15 cellular contexts compared by ENCODE assay signal in genomic region chr3:108096506-108097325, GRCh38. TPM values are rescaled to one million over a fixed set of nuclear protein-coding genes. Genes with fewer than 3 reads are reported as not detected.
DNase-seq lines count a peak whose midpoint lies in the region; ATAC-seq and TF ChIP-seq lines count a peak whose summit lies in the region.
"Had no signal": no experiment of that assay in that cellular context is flagged by ENCODE, and none has a peak within 500 bp of the region (broad histone marks: within the 10 kb centered on the region; RNA-seq: fewer than 3 reads in every experiment).

No MANE protein-coding gene starts in this region.

- H3K27ac Mint-ChIP-seq in CD4-positive, CD25-positive, alpha-beta regulatory T cell, result peak overlapping the region; percentile 42 to 87 (median 45)
- H3K27ac Mint-ChIP-seq in Caco-2 (ENCODE audit: unreplicated experiment), result no peak overlapping the region
- H3K27ac Mint-ChIP-seq in stimulated activated naive B cell treated with anti-CD40 and anti-IgM and Interleukin-4, amounts not matched to agents 10 μg/mL and 1 μg/mL and 100 μg/mL, for 72 hours, result no peak overlapping the region
- H3K27ac Mint-ChIP-seq: activated CD4-positive, alpha-beta memory T cell treated with anti-CD3 and anti-CD28 coated beads, Interleukin-2, amount 10 ng/mL, durations not matched to agents 7 days and 5 days had no signal

- DNase-seq in CD4-positive, CD25-positive, alpha-beta regulatory T cell, result no peak
- DNase-seq in Daoy (ENCODE audit: low read depth) (peak; percentile 18), PC-3 (peak; percentile 69), foreskin keratinocyte (peak in 1 of 2 donors; percentile 68), Caco-2 (no peak), medulla oblongata (ENCODE audit: extremely low spot score) (no peak), ACHN (no peak)
- no peak for DNase-seq in stimulated activated naive B cell treated with anti-CD40 and anti-IgM and Interleukin-4, amounts not matched to agents 10 μg/mL and 1 μg/mL and 100 μg/mL, for 72 hours
- DNase-seq: activated CD4-positive, alpha-beta memory T cell treated with anti-CD3 and anti-CD28 coated beads, Interleukin-2, amount 10 ng/mL, durations not matched to agents 7 days and 5 days; caudate nucleus; NCI-H510A; stimulated activated CD4-positive, alpha-beta T cell treated with anti-CD3 and anti-CD28 coated beads, Interleukin-2, amount 100 ng/mL, for 24 hours; stimulated activated CD8-positive, alpha-beta memory T cell treated with anti-CD3 and anti-CD28 coated beads, Interleukin-4, amount 100 ng/mL, for 48 hours; upper lobe of right lung had no signal

- no peaks in the 10 kb centered on the region for H3K36me3 ChIP-seq in CD4-positive, CD25-positive, alpha-beta regulatory T cell (ENCODE audit: control insufficient read depth, insufficient read depth, low read length)
- H3K36me3 ChIP-seq in PC-3 (ENCODE audit: low read depth, low read length) (no peaks in the 10 kb centered on the region), Caco-2 (ENCODE audit: control insufficient read depth, insufficient read depth, low read length) (no peaks in the 10 kb centered on the region)
- H3K36me3 ChIP-seq: BLaER1, upper lobe of right lung had no signal

- peaks cover 44% of the 10 kb centered on the region for H3K4me1 ChIP-seq in CD4-positive, CD25-positive, alpha-beta regulatory T cell (ENCODE audit: control insufficient read depth, insufficient read depth, low read length, poor library complexity, severe bottlenecking)
- H3K4me1 ChIP-seq in PC-3 (ENCODE audit: insufficient read depth, low read length) (peaks cover 12% of the 10 kb centered on the region), foreskin keratinocyte (peaks cover 13% of the 10 kb centered on the region), Caco-2 (no peaks in the 10 kb centered on the region)

- no peak overlapping the region for H3K4me3 Mint-ChIP-seq in CD4-positive, CD25-positive, alpha-beta regulatory T cell
- H3K4me3 Mint-ChIP-seq in Caco-2 (ENCODE audit: unreplicated experiment), result no peak overlapping the region
- no peak overlapping the region for H3K4me3 Mint-ChIP-seq in stimulated activated naive B cell treated with anti-CD40 and anti-IgM and Interleukin-4, amounts not matched to agents 10 μg/mL and 1 μg/mL and 100 μg/mL, for 72 hours
- H3K4me3 Mint-ChIP-seq: activated CD4-positive, alpha-beta memory T cell treated with anti-CD3 and anti-CD28 coated beads, Interleukin-2, amount 10 ng/mL, durations not matched to agents 7 days and 5 days had no signal

- no TSS peak for BruUV-seq in PC-3 (replicated peaks; lab: Mats Ljungman, UMichigan)
- no TSS peak for BruUV-seq in Caco-2 (replicated peaks; lab: Mats Ljungman, UMichigan)

- H3K4me3 ChIP-seq in CD4-positive, CD25-positive, alpha-beta regulatory T cell (ENCODE audit: low read depth, low read length), result no peak overlapping the region
- H3K4me3 ChIP-seq in PC-3 (ENCODE audit: low read length) (no peak overlapping the region), Caco-2 (ENCODE audit: low read depth, low read length) (no peak overlapping the region)
- H3K4me3 ChIP-seq: BLaER1, upper lobe of right lung had no signal

- H3K79me2 ChIP-seq in PC-3 (ENCODE audit: low read length), result no peaks in the 10 kb centered on the region

- no peak for ATAC-seq in CD4-positive, CD25-positive, alpha-beta regulatory T cell (ENCODE audit: low read depth in 2 of 2)
- ATAC-seq in PC-3, result peak; percentile 27; the same call in 1 of the 2 replicates
- peak; percentile 70 for ATAC-seq in foreskin keratinocyte
- ATAC-seq in stimulated activated naive B cell treated with anti-CD40 and anti-IgM and Interleukin-4, amounts not matched to agents 10 μg/mL and 1 μg/mL and 100 μg/mL, for 72 hours (replicated peaks), result no peak
- ATAC-seq: upper lobe of right lung had no signal

- no peak overlapping the region for H3K27ac ChIP-seq in CD4-positive, CD25-positive, alpha-beta regulatory T cell (ENCODE audit: insufficient read depth, low read length, poor library complexity, severe bottlenecking)
- H3K27ac ChIP-seq in PC-3 (ENCODE audit: low read length) (no peak overlapping the region), foreskin keratinocyte (no peak overlapping the region)
- H3K27ac ChIP-seq: BLaER1, upper lobe of right lung had no signal

- H3K4me2 ChIP-seq in PC-3 (ENCODE audit: low read length), result peak overlapping the region; percentile 9; the same call in 1 of the 2 replicates
- H3K4me2 ChIP-seq: BLaER1 had no signal

- no peaks in the 10 kb centered on the region for H3K27me3 ChIP-seq in CD4-positive, CD25-positive, alpha-beta regulatory T cell (ENCODE audit: control insufficient read depth, insufficient read depth, low read length)
- H3K27me3 ChIP-seq in PC-3 (ENCODE audit: low read length) (no peaks in the 10 kb centered on the region), foreskin keratinocyte (no peaks in the 10 kb centered on the region), Caco-2 (replicated peaks; ENCODE audit: control insufficient read depth, insufficient read depth, low read length) (no peaks in the 10 kb centered on the region)
- H3K27me3 ChIP-seq: BLaER1, upper lobe of right lung had no signal

- no peak for TF ChIP-seq CTCF in PC-3 (conservative IDR thresholded peaks at IDR 0.05; ENCODE audit: low read depth, low read length)
- TF ChIP-seq CTCF in foreskin keratinocyte (conservative IDR thresholded peaks at IDR 0.05), result no peak
- no peak for TF ChIP-seq CTCF in Caco-2 (IDR thresholded peaks at IDR 0.05; ENCODE audit: insufficient read depth in 1 of 2, low read depth in 1 of 2, low read length in 1 of 2, severe bottlenecking in 1 of 2, unreplicated experiment in 1 of 2)

- H3K9me3 ChIP-seq in CD4-positive, CD25-positive, alpha-beta regulatory T cell (ENCODE audit: control insufficient read depth in 2 of 2, low read length in 2 of 2), result no peaks in the 10 kb centered on the region
- no peaks in the 10 kb centered on the region for H3K9me3 ChIP-seq in PC-3 (ENCODE audit: low read length)
- H3K9me3 ChIP-seq in Caco-2, result no peaks in the 10 kb centered on the region
- H3K9me3 ChIP-seq: BLaER1, upper lobe of right lung had no signal

- no peak overlapping the region for H3K9ac ChIP-seq in PC-3 (ENCODE audit: low read length)
- H3K9ac ChIP-seq: BLaER1 had no signal

- peaks cover 31 to 80% (median 67%) of the 10 kb centered on the region in 4 donors for H3K4me1 Mint-ChIP-seq in CD4-positive, CD25-positive, alpha-beta regulatory T cell
- no peaks in the 10 kb centered on the region for H3K4me1 Mint-ChIP-seq in Caco-2 (ENCODE audit: low read depth, unreplicated experiment)
- H3K4me1 Mint-ChIP-seq in stimulated activated naive B cell treated with anti-CD40 and anti-IgM and Interleukin-4, amounts not matched to agents 10 μg/mL and 1 μg/mL and 100 μg/mL, for 72 hours, result peaks cover 56 to 76% of the 10 kb centered on the region in 2 donors

- POLR2A ChIA-PET in PC-3 (lab: Charles Lee; ENCODE audit: unreplicated experiment) (interaction anchor here (0.5 to 0.7 kb wide), 2 partner anchors 16 to 29 kb away, joined by 3 to 5 read pairs; no protein-coding TSS in a partner anchor), Caco-2 (lab: Charles Lee) (no interaction called here)

- H3K27me3 Mint-ChIP-seq in CD4-positive, CD25-positive, alpha-beta regulatory T cell, result peaks cover 5% of the 10 kb centered on the region
- peaks cover under 1% of the 10 kb centered on the region for H3K27me3 Mint-ChIP-seq in Caco-2 (ENCODE audit: insufficient read depth, unreplicated experiment)
- H3K27me3 Mint-ChIP-seq in stimulated activated naive B cell treated with anti-CD40 and anti-IgM and Interleukin-4, amounts not matched to agents 10 μg/mL and 1 μg/mL and 100 μg/mL, for 72 hours, result no peaks in the 10 kb centered on the region
- H3K27me3 Mint-ChIP-seq: activated CD4-positive, alpha-beta memory T cell treated with anti-CD3 and anti-CD28 coated beads, Interleukin-2, amount 10 ng/mL, durations not matched to agents 7 days and 5 days had no signal

- CTCF ChIA-PET in PC-3 (lab: Charles Lee) (no interaction called here), Caco-2 (lab: Charles Lee) (no interaction called here)

- H3K36me3 Mint-ChIP-seq in CD4-positive, CD25-positive, alpha-beta regulatory T cell, result no peaks in the 10 kb centered on the region
- peaks cover 2% of the 10 kb centered on the region for H3K36me3 Mint-ChIP-seq in Caco-2 (ENCODE audit: insufficient read depth, unreplicated experiment)
- peaks cover 3 to 25% of the 10 kb centered on the region in 2 donors for H3K36me3 Mint-ChIP-seq in stimulated activated naive B cell treated with anti-CD40 and anti-IgM and Interleukin-4, amounts not matched to agents 10 μg/mL and 1 μg/mL and 100 μg/mL, for 72 hours

- no peaks in the 10 kb centered on the region for H4K20me1 ChIP-seq in PC-3 (ENCODE audit: low read length)
- H4K20me1 ChIP-seq: BLaER1 had no signal

- peaks cover 0 to 1% (median 0%) of the 10 kb centered on the region in 7 donors for H3K9me3 Mint-ChIP-seq in CD4-positive, CD25-positive, alpha-beta regulatory T cell
- no peaks in the 10 kb centered on the region for H3K9me3 Mint-ChIP-seq in Caco-2 (ENCODE audit: unreplicated experiment)
- H3K9me3 Mint-ChIP-seq in stimulated activated naive B cell treated with anti-CD40 and anti-IgM and Interleukin-4, amounts not matched to agents 10 μg/mL and 1 μg/mL and 100 μg/mL, for 72 hours, result peaks cover under 1 to 2% of the 10 kb centered on the region in 2 donors

- in situ Hi-C loops in ACHN (cut with HindIII; ENCODE audit: low pct_ligation_motif_present, low pct_unique_long_range_greater_than_20kb, low sequenced_read_pairs), result no loop called here

- H2AFZ ChIP-seq in PC-3 (ENCODE audit: low read length), result no peak overlapping the region

- intact Hi-C loops in PC-3 (cut with micrococcal nuclease) (no loop called here), Caco-2 (cut with micrococcal nuclease; ENCODE audit: unreplicated experiment) (no loop called here)

- no peaks in the 10 kb centered on the region for H3F3A ChIP-seq in PC-3 (ENCODE audit: low read length, unreplicated experiment)

- no peaks in the 10 kb centered on the region for H3K9me2 ChIP-seq in PC-3 (replicated peaks; ENCODE audit: low read length)

RNA-seq across cellular contexts. Expression of gene CD47, which starts 5.9 kb away (rescaled TPM):
- 209 TPM for total RNA-seq in CD4-positive, CD25-positive, alpha-beta regulatory T cell
- polyA plus RNA-seq in CD4-positive, CD25-positive, alpha-beta regulatory T cell, result 100 to 1,000 TPM; 327 to 424 (median 362) TPM
- total RNA-seq in Daoy (2014; rRNA removed; shearing (Covaris generic)), result 160 and 273 TPM in 2 replicates
- total RNA-seq in PC-3 (2014; rRNA removed) (48.4 and 63.6 TPM in 2 replicates), foreskin keratinocyte (99.6 and 110 TPM in 2 replicates), Caco-2 (2022) (15.5 and 15.8 TPM in 2 replicates)
- 93.9 and 94.1 TPM in 2 replicates for polyA plus RNA-seq in foreskin keratinocyte

Comparison
In these comparisons a context has a peak if more than half of its experiments do, and no peak if none do; other contexts are left out.
1. ATAC-seq: peak in PC-3 (single experiment) and foreskin keratinocyte (single experiment); none in CD4-positive, CD25-positive, alpha-beta regulatory T cell (0 of 2) and stimulated activated naive B cell treated with anti-CD40 and anti-IgM and Interleukin-4, amounts not matched to agents 10 μg/mL and 1 μg/mL and 100 μg/mL, for 72 hours (0 of 2).
2. DNase-seq: peak in Daoy (single experiment) and PC-3 (single experiment); none in CD4-positive, CD25-positive, alpha-beta regulatory T cell (0 of 3), Caco-2 (0 of 2), stimulated activated naive B cell treated with anti-CD40 and anti-IgM and Interleukin-4, amounts not matched to agents 10 μg/mL and 1 μg/mL and 100 μg/mL, for 72 hours (single experiment), medulla oblongata (single experiment) and ACHN (single experiment).
3. H3K27ac Mint-ChIP-seq: peak in CD4-positive, CD25-positive, alpha-beta regulatory T cell (3 of 3); none in Caco-2 (single experiment) and stimulated activated naive B cell treated with anti-CD40 and anti-IgM and Interleukin-4, amounts not matched to agents 10 μg/mL and 1 μg/mL and 100 μg/mL, for 72 hours (single experiment).